In genomic region chr22:38946771-38947170, GRCh38 we compare ENCODE assay signal across 16 cellular contexts. TPM values are rescaled to one million over a fixed set of nuclear protein-coding genes. Genes with fewer than 3 reads are reported as not detected.
DNase-seq lines count a peak whose midpoint lies in the region; ATAC-seq, FAIRE-seq and TF ChIP-seq lines count a peak whose summit lies in the region.
"Had no signal": no experiment of that assay in that cellular context is flagged by ENCODE, and none has a peak within 500 bp of the region (broad histone marks: within the 10 kb centered on the region; RNA-seq: fewer than 3 reads in every experiment).

No MANE protein-coding gene starts in this region.

- peaks cover 14% of the 10 kb centered on the region for H3F3A ChIP-seq in neural progenitor cell (ENCODE audit: low read depth)

- H3K4ac ChIP-seq in H1 (replicated peaks; ENCODE audit: insufficient read length, low read depth, low read length), result no peak overlapping the region

- H3K79me1 ChIP-seq in H1 (ENCODE audit: low read depth, low read length), result no peaks in the 10 kb centered on the region

- peaks cover 2 to 15% (median 4%) of the 10 kb centered on the region in 3 donors for H3K27me3 Mint-ChIP-seq in CD14-positive monocyte (ENCODE audit: low read depth in 3 of 3)
- peaks cover 12% of the 10 kb centered on the region for H3K27me3 Mint-ChIP-seq in neural progenitor cell (ENCODE audit: insufficient read depth, low read depth)
- H3K27me3 Mint-ChIP-seq in activated T-helper 2 cell treated with anti-CD3 and anti-CD28 coated beads, Interferon-gamma antibody, Interleukin-2, Interleukin-4, amounts not matched to agents 10 μg/mL and 5 μg/mL and 100 μg/mL, durations not matched to agents 14 hours and 24 hours and 36 hours (ENCODE audit: low read depth), result peaks cover 25% of the 10 kb centered on the region

- CTCF ChIA-PET in H1 (lab: Charles Lee; ENCODE audit: partially characterized antibody), result interaction anchor here (0.8 to 2.0 kb wide), 4 partner anchors 19 to 75 kb away, joined by 3 to 9 read pairs (median 4); no protein-coding TSS in a partner anchor

- H2BK15ac ChIP-seq in H1 (ENCODE audit: low read length), result no peak overlapping the region

- H2BK20ac ChIP-seq in H1 (ENCODE audit: low read length), result no peak overlapping the region

- peaks cover 0 to 3% (median 0%) of the 10 kb centered on the region in 4 experiments; a peak in 4 of 7 replicates for H3K4me1 ChIP-seq in H1 (replicated peaks in 1 of 4; ENCODE audit: control insufficient read depth in 3 of 4, insufficient read depth in 4 of 4, low read length in 3 of 4)
- H3K4me1 ChIP-seq in neural progenitor cell, result peaks cover 14% of the 10 kb centered on the region
- H3K4me1 ChIP-seq in ovary (ENCODE audit: insufficient read depth), result no peaks in the 10 kb centered on the region

- H3K4me1 Mint-ChIP-seq in CD14-positive monocyte, result peaks cover 89% of the 10 kb centered on the region
- peaks cover 14% of the 10 kb centered on the region for H3K4me1 Mint-ChIP-seq in neural progenitor cell
- H3K4me1 Mint-ChIP-seq in activated T-helper 2 cell treated with anti-CD3 and anti-CD28 coated beads, Interferon-gamma antibody, Interleukin-2, Interleukin-4, amounts not matched to agents 10 μg/mL and 5 μg/mL and 100 μg/mL, durations not matched to agents 14 hours and 24 hours and 36 hours (ENCODE audit: low read depth), result peaks cover 28% of the 10 kb centered on the region

- H3K79me2 ChIP-seq in H1 (ENCODE audit: control insufficient read depth in 1 of 2, insufficient read depth in 2 of 2, low read length in 2 of 2) (no peaks in the 10 kb centered on the region), neural progenitor cell (ENCODE audit: low read depth) (no peaks in the 10 kb centered on the region)

- intact Hi-C loops in CD14-positive monocyte (cut with micrococcal nuclease), result loop anchor here in 1 of 2 donors (10.0 kb wide), 1 partner anchor 192 kb away; the partner anchor contains the start of gene SUN2
- intact Hi-C loops in ovary (cut with DNase I), result no loop called here
- intact Hi-C loops in activated T-helper 2 cell treated with anti-CD3 and anti-CD28 coated beads, Interferon-gamma antibody, Interleukin-2, Interleukin-4, amounts not matched to agents 10 μg/mL and 5 μg/mL and 100 μg/mL, durations not matched to agents 14 hours and 24 hours and 36 hours (cut with micrococcal nuclease), result loop anchor here (10.0 kb wide), 2 partner anchors 192 to 288 kb away; partner anchors contain the start of gene SUN2

- no peak overlapping the region for H3K9ac ChIP-seq in H1 (replicated peaks in 1 of 4; ENCODE audit: extremely low read depth in 1 of 4, low read depth in 3 of 4, low read length in 3 of 4)
- H3K9ac ChIP-seq in neural progenitor cell, result no peak overlapping the region

- H4K8ac ChIP-seq in H1 (ENCODE audit: extremely low read depth, insufficient read depth, low read length), result no peak overlapping the region

- H2AK5ac ChIP-seq in H1 (ENCODE audit: low read depth, low read length), result no peak overlapping the region

- H3K56ac ChIP-seq in H1 (replicated peaks; ENCODE audit: insufficient read length, low read depth, low read length), result no peak overlapping the region

- no peak overlapping the region for H3K14ac ChIP-seq in H1 (ENCODE audit: insufficient read length)

- no peaks in the 10 kb centered on the region for H3K27me3 ChIP-seq in H7 (ENCODE audit: control insufficient read depth, insufficient read depth, low read length)
- H3K27me3 ChIP-seq in H1 (replicated peaks in 1 of 4; ENCODE audit: control insufficient read depth in 3 of 4, extremely low read depth in 1 of 4, insufficient read depth in 3 of 4, low read length in 3 of 4), result peaks cover 0 to 5% (median 0%) of the 10 kb centered on the region in 4 experiments; a peak in 2 of 7 replicates
- H3K27me3 ChIP-seq in neural progenitor cell, result no peaks in the 10 kb centered on the region
- no peaks in the 10 kb centered on the region for H3K27me3 ChIP-seq in ovary

- H3K23me2 ChIP-seq in H1 (ENCODE audit: low read depth, low read length), result no peaks in the 10 kb centered on the region

- WGBS in H1 (ENCODE audit: extremely low coverage in 1 of 2, insufficient coverage in 1 of 2, insufficient read length in 1 of 2, insufficient replicate concordance in 2 of 2, low coverage in 1 of 2, low lambda C conversion rate in 2 of 2, missing lambda C conversion rate in 1 of 2), 2 experiments, result 80% methylated on average over 8 of the region's 8 CpGs; no CpG with 5 or more reads in 1 of the 2 experiments
- WGBS in ovary, 3 donors, result 86 to 94% (median 91%) methylated on average over 8 of the region's 8 CpGs

- H2AFZ ChIP-seq in H1 (ENCODE audit: low read length), result peak overlapping the region; percentile 31; the same call in 1 of the 2 replicates
- H2AFZ ChIP-seq in neural progenitor cell (replicated peaks), result peak overlapping the region; percentile 44

- TF ChIP-seq EP300 in H1 (IDR thresholded peaks at IDR 0.05; ENCODE audit: borderline replicate concordance in 1 of 2, low read depth in 2 of 2, low read length in 2 of 2) (no peak), ovary (IDR thresholded peaks at IDR 0.05) (no peak)

- H4K5ac ChIP-seq in H1 (ENCODE audit: insufficient read length, low read depth, low read length), result no peak overlapping the region

- H3K36me3 ChIP-seq in H7 (replicated peaks; ENCODE audit: control insufficient read depth, insufficient read depth, low read length) (no peaks in the 10 kb centered on the region), H1 (ENCODE audit: control insufficient read depth in 2 of 4, insufficient read depth in 4 of 4, low read length in 3 of 4) (no peaks in the 10 kb centered on the region), neural progenitor cell (no peaks in the 10 kb centered on the region), ovary (no peaks in the 10 kb centered on the region)

- no peak for TF ChIP-seq RAD21 in H1 (IDR thresholded peaks at IDR 0.05 in 1 of 2, conservative IDR thresholded peaks at IDR 0.05 in 1 of 2; ENCODE audit: low read depth in 2 of 2, low read length in 2 of 2)

- H3K18ac ChIP-seq in H1 (ENCODE audit: extremely low read depth, low read length), result no peak overlapping the region

- H3K27ac ChIP-seq in H1 (ENCODE audit: low read depth, low read length), result no peak overlapping the region
- peak overlapping the region; percentile 39 for H3K27ac ChIP-seq in neural progenitor cell
- no peak overlapping the region for H3K27ac ChIP-seq in ovary

- H3K4me3 ChIP-seq in H7 (ENCODE audit: insufficient read depth, low read depth, low read length), result no peak overlapping the region
- no peak overlapping the region for H3K4me3 ChIP-seq in H1 (ENCODE audit: extremely low read depth in 1 of 4, insufficient read depth in 2 of 4, low read depth in 3 of 4, low read length in 4 of 4)
- no peak overlapping the region for H3K4me3 ChIP-seq in neural progenitor cell
- no peak overlapping the region for H3K4me3 ChIP-seq in ovary

- no peak overlapping the region for H2BK12ac ChIP-seq in H1 (ENCODE audit: low read depth, low read length)

- H3K9me3 ChIP-seq in H1 (ENCODE audit: insufficient read depth in 2 of 2, low read depth in 1 of 2, low read length in 1 of 2) (no peaks in the 10 kb centered on the region), neural progenitor cell (ENCODE audit: low read depth) (no peaks in the 10 kb centered on the region), ovary (no peaks in the 10 kb centered on the region)

- no peaks in the 10 kb centered on the region for H4K20me1 ChIP-seq in H1 (replicated peaks in 1 of 2; ENCODE audit: control insufficient read depth in 1 of 2, insufficient read depth in 2 of 2, low read length in 2 of 2)
- H4K20me1 ChIP-seq in neural progenitor cell (ENCODE audit: low read depth), result no peaks in the 10 kb centered on the region

- H2BK5ac ChIP-seq in H1 (ENCODE audit: low read depth, low read length), result no peak overlapping the region

- POLR2A ChIA-PET in H1 (lab: Charles Lee; ENCODE audit: partially characterized antibody), result interaction anchor here (0.7 kb wide), 1 partner anchor 27 kb away, joined by 3 read pairs; no protein-coding TSS in a partner anchor

- H3K4me2 ChIP-seq in H1 (ENCODE audit: insufficient read depth in 1 of 2, low read depth in 2 of 2, low read length in 2 of 2), result no peak overlapping the region
- H3K4me2 ChIP-seq in neural progenitor cell, result peak overlapping the region; percentile 54

- no peak for FAIRE-seq in H1 (lab: Jason Lieb, UNC)

- H3K4me3 Mint-ChIP-seq in CD14-positive monocyte (peak overlapping the region in 1 of 2 donors; percentile 68), neural progenitor cell (no peak overlapping the region)
- no peak overlapping the region for H3K4me3 Mint-ChIP-seq in activated T-helper 2 cell treated with anti-CD3 and anti-CD28 coated beads, Interferon-gamma antibody, Interleukin-2, Interleukin-4, amounts not matched to agents 10 μg/mL and 5 μg/mL and 100 μg/mL, durations not matched to agents 14 hours and 24 hours and 36 hours (ENCODE audit: low read depth)
- H3K4me3 Mint-ChIP-seq: B cell; CD8-positive, alpha-beta memory T cell had no signal

- no peak for TF ChIP-seq POLR2A in H1 (IDR thresholded peaks at IDR 0.05; ENCODE audit: control extremely low read depth in 1 of 2, low read depth in 2 of 2, low read length in 2 of 2)
- TF ChIP-seq POLR2A in ovary (IDR thresholded peaks at IDR 0.05), result no peak

- DNase-seq in CD14-positive monocyte (ENCODE audit: low spot score) (peak; percentile 28), H7 (peak; percentile 54), H1 (ENCODE audit: low read depth in 1 of 2, low spot score in 2 of 2) (no peak), neural progenitor cell (ENCODE audit: low spot score) (no peak), ovary (no peak)
- DNase-seq in stimulated activated naive CD8-positive, alpha-beta T cell treated with anti-CD3 and anti-CD28 coated beads, Interleukin-15, Interleukin-2, amounts not matched to agents 100 U/mL and 50 U/mL, for 24 hours, result no peak
- no peak for DNase-seq in activated T-helper 2 cell treated with anti-CD3 and anti-CD28 coated beads, Interferon-gamma antibody, Interleukin-2, Interleukin-4, amounts not matched to agents 10 μg/mL and 5 μg/mL and 100 μg/mL, durations not matched to agents 14 hours and 24 hours and 36 hours (ENCODE audit: low spot score)
- DNase-seq: CD8-positive, alpha-beta memory T cell; GF-D8; Kasumi-1; NCI-H1417; NCI-H1930; NCI-H510A; SHP77 treated with DMSO at 0.1 percent for 48 hours had no signal

- H3K36me3 Mint-ChIP-seq in CD14-positive monocyte, result peaks cover 10% of the 10 kb centered on the region in 2 donors
- H3K36me3 Mint-ChIP-seq in neural progenitor cell, result no peaks in the 10 kb centered on the region
- peaks cover 3% of the 10 kb centered on the region for H3K36me3 Mint-ChIP-seq in activated T-helper 2 cell treated with anti-CD3 and anti-CD28 coated beads, Interferon-gamma antibody, Interleukin-2, Interleukin-4, amounts not matched to agents 10 μg/mL and 5 μg/mL and 100 μg/mL, durations not matched to agents 14 hours and 24 hours and 36 hours (ENCODE audit: low read depth)
- H3K36me3 Mint-ChIP-seq: CD8-positive, alpha-beta memory T cell had no signal

- H3K27ac Mint-ChIP-seq in CD14-positive monocyte (peak overlapping the region; percentile 85 to 99 (median 94)), neural progenitor cell (no peak overlapping the region)
- no peak overlapping the region for H3K27ac Mint-ChIP-seq in activated T-helper 2 cell treated with anti-CD3 and anti-CD28 coated beads, Interferon-gamma antibody, Interleukin-2, Interleukin-4, amounts not matched to agents 10 μg/mL and 5 μg/mL and 100 μg/mL, durations not matched to agents 14 hours and 24 hours and 36 hours
- H3K27ac Mint-ChIP-seq: B cell; CD8-positive, alpha-beta memory T cell had no signal

- no peak overlapping the region for H3K23ac ChIP-seq in H1 (ENCODE audit: insufficient read length)

- no peak for TF ChIP-seq CTCF in CD14-positive monocyte (IDR thresholded peaks at IDR 0.05)
- no peak for TF ChIP-seq CTCF in H1 (IDR thresholded peaks at IDR 0.05; ENCODE audit: control extremely low read depth in 1 of 3, insufficient read depth in 1 of 3, low read depth in 1 of 3, low read length in 3 of 3)
- TF ChIP-seq CTCF in neural progenitor cell (IDR thresholded peaks at IDR 0.05), result no peak
- no peak for TF ChIP-seq CTCF in ovary (IDR thresholded peaks at IDR 0.05)

- H3K9me3 Mint-ChIP-seq in CD14-positive monocyte (peaks cover 0 to 5% (median 4%) of the 10 kb centered on the region in 7 donors), neural progenitor cell (no peaks in the 10 kb centered on the region)
- no peaks in the 10 kb centered on the region for H3K9me3 Mint-ChIP-seq in activated T-helper 2 cell treated with anti-CD3 and anti-CD28 coated beads, Interferon-gamma antibody, Interleukin-2, Interleukin-4, amounts not matched to agents 10 μg/mL and 5 μg/mL and 100 μg/mL, durations not matched to agents 14 hours and 24 hours and 36 hours
- H3K9me3 Mint-ChIP-seq: CD8-positive, alpha-beta memory T cell had no signal

- no peak for ATAC-seq in stimulated activated naive CD8-positive, alpha-beta T cell treated with anti-CD3 and anti-CD28 coated beads, Interleukin-15, Interleukin-2, amounts not matched to agents 100 U/mL and 50 U/mL, for 24 hours

- no peak overlapping the region for H4K91ac ChIP-seq in H1 (replicated peaks; ENCODE audit: insufficient read length, low read length)

- no peak overlapping the region for H2BK120ac ChIP-seq in H1 (replicated peaks; ENCODE audit: low read depth, low read length)

RNA-seq across cellular contexts. Expression of gene APOBEC3A, which starts 10.6 kb away (rescaled TPM):
- polyA plus RNA-seq in CD14-positive monocyte (100 to 1,000 TPM; 233 to 247 TPM), H1 (2011; rRNA removed) (not detected in 2 replicates), ovary (1 to 10 TPM in 1 of 2 donors, under 1 TPM in 1; 0.10 to 1.2 TPM)
- total RNA-seq in H7 (2014; rRNA removed; shearing (Covaris generic)), result not detected in 2 replicates
- total RNA-seq in H1 (2021; fragmentation: NEBNext Ultra II Directional; extraction: Animal tissue kit (Norgen Biotek cat#: 25700)), result not detected in 2 replicates
- not detected for polyA plus RNA-seq in H1 (2011; cell fraction: cytosol; rRNA removed)
- polyA plus RNA-seq in H1 (2011; cell fraction: nucleus; rRNA removed), result not detected
- not detected in 4 replicates for polyA plus RNA-seq in H1 (2012, experiment 1 of 2)
- polyA plus RNA-seq in H1 (2012, experiment 2 of 2), result not detected
- polyA plus RNA-seq in H1 (2013, experiment 1 of 2), result 0.04 TPM
- polyA plus RNA-seq in H1 (2013, experiment 2 of 2), result not detected
- polyA minus RNA-seq in H1 (2011; rRNA and poly(A)+ RNA removed), result not detected in 2 replicates
- not detected for polyA minus RNA-seq in H1 (2011; cell fraction: cytosol; rRNA and poly(A)+ RNA removed)
- polyA minus RNA-seq in H1 (2011; cell fraction: nucleus; rRNA and poly(A)+ RNA removed), result not detected
- total RNA-seq in neural progenitor cell (ENCODE audit: low replicate concordance) (not detected in 2 replicates), ovary (under 1 TPM in 3 of 7 donors, not detected in 4; 0.50 to 0.95 (median 0.64) TPM)
- not detected in 2 replicates for total RNA-seq in activated T-helper 2 cell treated with anti-CD3 and anti-CD28 coated beads, Interferon-gamma antibody, Interleukin-2, Interleukin-4, amounts not matched to agents 10 μg/mL and 5 μg/mL and 100 μg/mL, durations not matched to agents 14 hours and 24 hours and 36 hours
- total RNA-seq: B cell; CD8-positive, alpha-beta memory T cell; H4 had no signal
- polyA plus RNA-seq: CD8-positive, alpha-beta memory T cell had no signal

RNA-seq across cellular contexts. Expression of gene APOBEC3B, which starts 35.4 kb away (rescaled TPM):
- polyA plus RNA-seq in CD14-positive monocyte (10 to 100 TPM in 1 of 2 donors, under 1 TPM in 1; 0.40 to 12.6 TPM), H1 (2011; rRNA removed) (43.3 and 74.9 TPM in 2 replicates), ovary (under 1 TPM; 0.70 to 0.98 TPM)
- 4.4 and 6.5 TPM in 2 replicates for total RNA-seq in H7 (2014; rRNA removed; shearing (Covaris generic))
- total RNA-seq in H1 (2021; fragmentation: NEBNext Ultra II Directional; extraction: Animal tissue kit (Norgen Biotek cat#: 25700)), result 14.2 and 16.3 TPM in 2 replicates
- 40.4 TPM for polyA plus RNA-seq in H1 (2011; cell fraction: cytosol; rRNA removed)
- 33.2 TPM for polyA plus RNA-seq in H1 (2011; cell fraction: nucleus; rRNA removed)
- 32.7 to 53.6 TPM (median 44.2 TPM) in 4 replicates for polyA plus RNA-seq in H1 (2012, experiment 1 of 2)
- 38.3 TPM for polyA plus RNA-seq in H1 (2012, experiment 2 of 2)
- 10.0 TPM for polyA plus RNA-seq in H1 (2013, experiment 1 of 2)
- polyA plus RNA-seq in H1 (2013, experiment 2 of 2), result 10.3 TPM
- 28.2 and 43.0 TPM in 2 replicates for polyA minus RNA-seq in H1 (2011; rRNA and poly(A)+ RNA removed)
- 13.7 TPM for polyA minus RNA-seq in H1 (2011; cell fraction: cytosol; rRNA and poly(A)+ RNA removed)
- 8.5 TPM for polyA minus RNA-seq in H1 (2011; cell fraction: nucleus; rRNA and poly(A)+ RNA removed)
- total RNA-seq in neural progenitor cell (ENCODE audit: low replicate concordance) (not detected in 2 replicates), ovary (1 to 10 TPM in 4 of 7 donors, under 1 TPM in 2, not detected in 1; 0.43 to 1.9 (median 1.4) TPM)
- total RNA-seq in activated T-helper 2 cell treated with anti-CD3 and anti-CD28 coated beads, Interferon-gamma antibody, Interleukin-2, Interleukin-4, amounts not matched to agents 10 μg/mL and 5 μg/mL and 100 μg/mL, durations not matched to agents 14 hours and 24 hours and 36 hours, result 17.0 and 17.2 TPM in 2 replicates

Comparison
In these comparisons a context has a peak if more than half of its experiments do, and no peak if none do; other contexts are left out.
1. DNase-seq: peak in CD14-positive monocyte (single experiment) and H7 (single experiment); none in H1 (0 of 2), neural progenitor cell (single experiment), ovary (0 of 5), stimulated activated naive CD8-positive, alpha-beta T cell treated with anti-CD3 and anti-CD28 coated beads, Interleukin-15, Interleukin-2, amounts not matched to agents 100 U/mL and 50 U/mL, for 24 hours (single experiment) and activated T-helper 2 cell treated with anti-CD3 and anti-CD28 coated beads, Interferon-gamma antibody, Interleukin-2, Interleukin-4, amounts not matched to agents 10 μg/mL and 5 μg/mL and 100 μg/mL, durations not matched to agents 14 hours and 24 hours and 36 hours (single experiment).
2. H3K27ac Mint-ChIP-seq: peak in CD14-positive monocyte (7 of 7); none in neural progenitor cell (single experiment) and activated T-helper 2 cell treated with anti-CD3 and anti-CD28 coated beads, Interferon-gamma antibody, Interleukin-2, Interleukin-4, amounts not matched to agents 10 μg/mL and 5 μg/mL and 100 μg/mL, durations not matched to agents 14 hours and 24 hours and 36 hours (single experiment).